1 cellular context compared by ENCODE assay signal in genomic region chr5:159402328-159402727, GRCh38.
TF ChIP-seq lines count a peak whose summit lies in the region.

No MANE protein-coding gene starts in this region.

TF ChIP-seq in HEK293, 187 proteins besides CTCF, POLR2A, EP300 and RAD21 (continued from another document):
- no peak for TF ChIP-seq ZNF391 (tag by site-specific recombination; IDR thresholded peaks at IDR 0.05; ENCODE audit: borderline replicate concordance, low read depth)
- 0 out of 2 replicates have a peak, but pooled peaks have one; percentile 28 for TF ChIP-seq ZFP37 (tag by site-specific recombination; IDR thresholded peaks at IDR 0.05)
- no peak for TF ChIP-seq SP7 (tag by site-specific recombination; IDR thresholded peaks at IDR 0.05)
- TF ChIP-seq ZBTB20 (tag by site-specific recombination; IDR thresholded peaks at IDR 0.05) = no peak
- no peak for TF ChIP-seq ZSCAN16 (tag by site-specific recombination; IDR thresholded peaks at IDR 0.05)
- TF ChIP-seq ZNF292 (tag by site-specific recombination; IDR thresholded peaks at IDR 0.05; ENCODE audit: borderline replicate concordance, low read depth) = no peak
- no peak for TF ChIP-seq ZNF2 (tag by site-specific recombination; IDR thresholded peaks at IDR 0.05)
- TF ChIP-seq ZNF132 (tag by site-specific recombination; IDR thresholded peaks at IDR 0.05; ENCODE audit: borderline replicate concordance) = no peak
- TF ChIP-seq, protein P1, sequence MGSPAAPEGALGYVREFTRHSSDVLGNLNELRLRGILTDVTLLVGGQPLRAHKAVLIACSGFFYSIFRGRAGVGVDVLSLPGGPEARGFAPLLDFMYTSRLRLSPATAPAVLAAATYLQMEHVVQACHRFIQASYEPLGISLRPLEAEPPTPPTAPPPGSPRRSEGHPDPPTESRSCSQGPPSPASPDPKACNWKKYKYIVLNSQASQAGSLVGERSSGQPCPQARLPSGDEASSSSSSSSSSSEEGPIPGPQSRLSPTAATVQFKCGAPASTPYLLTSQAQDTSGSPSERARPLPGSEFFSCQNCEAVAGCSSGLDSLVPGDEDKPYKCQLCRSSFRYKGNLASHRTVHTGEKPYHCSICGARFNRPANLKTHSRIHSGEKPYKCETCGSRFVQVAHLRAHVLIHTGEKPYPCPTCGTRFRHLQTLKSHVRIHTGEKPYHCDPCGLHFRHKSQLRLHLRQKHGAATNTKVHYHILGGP (tag by site-specific recombination; IDR thresholded peaks at IDR 0.05) = no peak
- peak; percentile 88 for TF ChIP-seq ZNF366 (tag by site-specific recombination; conservative IDR thresholded peaks at IDR 0.05)
- no peak for TF ChIP-seq OVOL3 (tag by site-specific recombination; IDR thresholded peaks at IDR 0.05)
- no peak for TF ChIP-seq ZNF830 (tag by site-specific recombination; IDR thresholded peaks at IDR 0.05; ENCODE audit: low read depth)
- TF ChIP-seq ZNF768 (tag by site-specific recombination; IDR thresholded peaks at IDR 0.05) = no peak
- TF ChIP-seq, protein P2, sequence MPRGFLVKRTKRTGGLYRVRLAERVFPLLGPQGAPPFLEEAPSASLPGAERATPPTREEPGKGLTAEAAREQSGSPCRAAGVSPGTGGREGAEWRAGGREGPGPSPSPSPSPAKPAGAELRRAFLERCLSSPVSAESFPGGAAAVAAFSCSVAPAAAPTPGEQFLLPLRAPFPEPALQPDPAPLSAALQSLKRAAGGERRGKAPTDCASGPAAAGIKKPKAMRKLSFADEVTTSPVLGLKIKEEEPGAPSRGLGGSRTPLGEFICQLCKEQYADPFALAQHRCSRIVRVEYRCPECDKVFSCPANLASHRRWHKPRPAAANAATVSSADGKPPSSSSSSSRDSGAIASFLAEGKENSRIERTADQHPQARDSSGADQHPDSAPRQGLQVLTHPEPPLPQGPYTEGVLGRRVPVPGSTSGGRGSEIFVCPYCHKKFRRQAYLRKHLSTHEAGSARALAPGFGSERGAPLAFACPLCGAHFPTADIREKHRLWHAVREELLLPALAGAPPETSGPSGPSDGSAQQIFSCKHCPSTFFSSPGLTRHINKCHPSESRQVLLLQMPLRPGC (tag by site-specific recombination; IDR thresholded peaks at IDR 0.05) = no peak
- TF ChIP-seq, protein P3, sequence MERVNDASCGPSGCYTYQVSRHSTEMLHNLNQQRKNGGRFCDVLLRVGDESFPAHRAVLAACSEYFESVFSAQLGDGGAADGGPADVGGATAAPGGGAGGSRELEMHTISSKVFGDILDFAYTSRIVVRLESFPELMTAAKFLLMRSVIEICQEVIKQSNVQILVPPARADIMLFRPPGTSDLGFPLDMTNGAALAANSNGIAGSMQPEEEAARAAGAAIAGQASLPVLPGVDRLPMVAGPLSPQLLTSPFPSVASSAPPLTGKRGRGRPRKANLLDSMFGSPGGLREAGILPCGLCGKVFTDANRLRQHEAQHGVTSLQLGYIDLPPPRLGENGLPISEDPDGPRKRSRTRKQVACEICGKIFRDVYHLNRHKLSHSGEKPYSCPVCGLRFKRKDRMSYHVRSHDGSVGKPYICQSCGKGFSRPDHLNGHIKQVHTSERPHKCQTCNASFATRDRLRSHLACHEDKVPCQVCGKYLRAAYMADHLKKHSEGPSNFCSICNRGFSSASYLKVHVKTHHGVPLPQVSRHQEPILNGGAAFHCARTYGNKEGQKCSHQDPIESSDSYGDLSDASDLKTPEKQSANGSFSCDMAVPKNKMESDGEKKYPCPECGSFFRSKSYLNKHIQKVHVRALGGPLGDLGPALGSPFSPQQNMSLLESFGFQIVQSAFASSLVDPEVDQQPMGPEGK (tag by site-specific recombination; IDR thresholded peaks at IDR 0.05) = no peak
- TF ChIP-seq, protein P4, sequence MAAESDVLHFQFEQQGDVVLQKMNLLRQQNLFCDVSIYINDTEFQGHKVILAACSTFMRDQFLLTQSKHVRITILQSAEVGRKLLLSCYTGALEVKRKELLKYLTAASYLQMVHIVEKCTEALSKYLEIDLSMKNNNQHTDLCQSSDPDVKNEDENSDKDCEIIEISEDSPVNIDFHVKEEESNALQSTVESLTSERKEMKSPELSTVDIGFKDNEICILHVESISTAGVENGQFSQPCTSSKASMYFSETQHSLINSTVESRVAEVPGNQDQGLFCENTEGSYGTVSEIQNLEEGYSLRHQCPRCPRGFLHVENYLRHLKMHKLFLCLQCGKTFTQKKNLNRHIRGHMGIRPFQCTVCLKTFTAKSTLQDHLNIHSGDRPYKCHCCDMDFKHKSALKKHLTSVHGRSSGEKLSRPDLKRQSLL (tag by site-specific recombination; IDR thresholded peaks at IDR 0.05) = peak; percentile 39; the same call in 1 of the 2 replicates
- peak; percentile 62 for TF ChIP-seq ZXDB (tag by site-specific recombination; IDR thresholded peaks at IDR 0.05)
- TF ChIP-seq, protein P5, sequence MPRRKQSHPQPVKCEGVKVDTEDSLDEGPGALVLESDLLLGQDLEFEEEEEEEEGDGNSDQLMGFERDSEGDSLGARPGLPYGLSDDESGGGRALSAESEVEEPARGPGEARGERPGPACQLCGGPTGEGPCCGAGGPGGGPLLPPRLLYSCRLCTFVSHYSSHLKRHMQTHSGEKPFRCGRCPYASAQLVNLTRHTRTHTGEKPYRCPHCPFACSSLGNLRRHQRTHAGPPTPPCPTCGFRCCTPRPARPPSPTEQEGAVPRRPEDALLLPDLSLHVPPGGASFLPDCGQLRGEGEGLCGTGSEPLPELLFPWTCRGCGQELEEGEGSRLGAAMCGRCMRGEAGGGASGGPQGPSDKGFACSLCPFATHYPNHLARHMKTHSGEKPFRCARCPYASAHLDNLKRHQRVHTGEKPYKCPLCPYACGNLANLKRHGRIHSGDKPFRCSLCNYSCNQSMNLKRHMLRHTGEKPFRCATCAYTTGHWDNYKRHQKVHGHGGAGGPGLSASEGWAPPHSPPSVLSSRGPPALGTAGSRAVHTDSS (tag by site-specific recombination; IDR thresholded peaks at IDR 0.05) = 0 out of 2 replicates have a peak, but pooled peaks have one; percentile 10
- TF ChIP-seq, protein P6, sequence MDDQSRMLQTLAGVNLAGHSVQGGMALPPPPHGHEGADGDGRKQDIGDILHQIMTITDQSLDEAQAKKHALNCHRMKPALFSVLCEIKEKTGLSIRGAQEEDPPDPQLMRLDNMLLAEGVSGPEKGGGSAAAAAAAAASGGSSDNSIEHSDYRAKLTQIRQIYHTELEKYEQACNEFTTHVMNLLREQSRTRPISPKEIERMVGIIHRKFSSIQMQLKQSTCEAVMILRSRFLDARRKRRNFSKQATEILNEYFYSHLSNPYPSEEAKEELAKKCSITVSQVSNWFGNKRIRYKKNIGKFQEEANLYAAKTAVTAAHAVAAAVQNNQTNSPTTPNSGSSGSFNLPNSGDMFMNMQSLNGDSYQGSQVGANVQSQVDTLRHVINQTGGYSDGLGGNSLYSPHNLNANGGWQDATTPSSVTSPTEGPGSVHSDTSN (CRISPR knock-in tag; IDR thresholded peaks at IDR 0.05) = no peak
- TF ChIP-seq, protein P7, sequence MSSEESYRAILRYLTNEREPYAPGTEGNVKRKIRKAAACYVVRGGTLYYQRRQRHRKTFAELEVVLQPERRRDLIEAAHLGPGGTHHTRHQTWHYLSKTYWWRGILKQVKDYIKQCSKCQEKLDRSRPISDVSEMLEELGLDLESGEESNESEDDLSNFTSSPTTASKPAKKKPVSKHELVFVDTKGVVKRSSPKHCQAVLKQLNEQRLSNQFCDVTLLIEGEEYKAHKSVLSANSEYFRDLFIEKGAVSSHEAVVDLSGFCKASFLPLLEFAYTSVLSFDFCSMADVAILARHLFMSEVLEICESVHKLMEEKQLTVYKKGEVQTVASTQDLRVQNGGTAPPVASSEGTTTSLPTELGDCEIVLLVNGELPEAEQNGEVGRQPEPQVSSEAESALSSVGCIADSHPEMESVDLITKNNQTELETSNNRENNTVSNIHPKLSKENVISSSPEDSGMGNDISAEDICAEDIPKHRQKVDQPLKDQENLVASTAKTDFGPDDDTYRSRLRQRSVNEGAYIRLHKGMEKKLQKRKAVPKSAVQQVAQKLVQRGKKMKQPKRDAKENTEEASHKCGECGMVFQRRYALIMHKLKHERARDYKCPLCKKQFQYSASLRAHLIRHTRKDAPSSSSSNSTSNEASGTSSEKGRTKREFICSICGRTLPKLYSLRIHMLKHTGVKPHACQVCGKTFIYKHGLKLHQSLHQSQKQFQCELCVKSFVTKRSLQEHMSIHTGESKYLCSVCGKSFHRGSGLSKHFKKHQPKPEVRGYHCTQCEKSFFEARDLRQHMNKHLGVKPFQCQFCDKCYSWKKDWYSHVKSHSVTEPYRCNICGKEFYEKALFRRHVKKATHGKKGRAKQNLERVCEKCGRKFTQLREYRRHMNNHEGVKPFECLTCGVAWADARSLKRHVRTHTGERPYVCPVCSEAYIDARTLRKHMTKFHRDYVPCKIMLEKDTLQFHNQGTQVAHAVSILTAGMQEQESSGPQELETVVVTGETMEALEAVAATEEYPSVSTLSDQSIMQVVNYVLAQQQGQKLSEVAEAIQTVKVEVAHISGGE (tag by site-specific recombination; conservative IDR thresholded peaks at IDR 0.05; ENCODE audit: low read depth) = no peak
- TF ChIP-seq ZSCAN18 (tag by site-specific recombination; IDR thresholded peaks at IDR 0.05) = no peak
- no peak for TF ChIP-seq BCL11A (tag by site-specific recombination; IDR thresholded peaks at IDR 0.05; ENCODE audit: low read depth)
- peak; percentile 92 for TF ChIP-seq ZNF660 (tag by site-specific recombination; IDR thresholded peaks at IDR 0.05)
- TF ChIP-seq YY2 (tag by site-specific recombination; IDR thresholded peaks at IDR 0.05) = no peak
- TF ChIP-seq ZNF629 (tag by site-specific recombination; IDR thresholded peaks at IDR 0.05) = peak; percentile 87
- TF ChIP-seq ZNF530 (tag by site-specific recombination; IDR thresholded peaks at IDR 0.05; ENCODE audit: low read depth) = no peak
